8 cellular contexts compared by ENCODE assay signal in the genomic region with DNA sequence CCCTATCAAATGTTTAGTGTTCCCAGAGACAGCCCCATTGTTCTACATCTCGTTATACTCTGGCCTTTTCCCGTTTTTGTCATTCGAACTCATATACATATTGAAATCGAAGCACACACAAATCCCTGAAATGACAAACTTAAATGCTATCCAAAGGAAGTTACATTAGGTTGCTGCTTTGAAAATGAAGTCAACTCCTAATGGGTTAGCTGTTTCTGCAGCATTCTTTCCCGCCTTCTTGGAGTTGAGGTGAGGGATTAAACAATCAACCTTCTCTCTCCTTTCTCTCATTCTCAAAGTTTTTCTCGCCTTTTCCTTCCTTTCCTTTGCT. TPM values are rescaled to one million over a fixed set of nuclear protein-coding genes. Genes with fewer than 3 reads are reported as not detected.
A peak's percentile ranks its signal among the peaks of the same experiment; 100 is the strongest.
DNase-seq lines count a peak whose midpoint lies in the region; ATAC-seq and TF ChIP-seq lines count a peak whose summit lies in the region.

No MANE protein-coding gene starts in this region.

- H3K9me3 Mint-ChIP-seq in activated naive CD8-positive, alpha-beta T cell treated with anti-CD3 and anti-CD28 coated beads for 36 hours = no peaks in the 10 kb centered on the region

- H3K4me1 ChIP-seq in heart right ventricle (peaks cover 0 to 42% (median 22%) of the 10 kb centered on the region in 9 donors), transverse colon (peaks cover 6 to 30% (median 17%) of the 10 kb centered on the region in 4 donors), mucosa of descending colon (ENCODE audit: low read depth) (no peaks in the 10 kb centered on the region)

- H3K4me1 Mint-ChIP-seq in activated naive CD8-positive, alpha-beta T cell treated with anti-CD3 and anti-CD28 coated beads for 36 hours = peaks cover 9% of the 10 kb centered on the region

- H3K4me3 Mint-ChIP-seq in activated naive CD8-positive, alpha-beta T cell treated with anti-CD3 and anti-CD28 coated beads for 36 hours = peak overlapping the region; percentile 83

- TF ChIP-seq EP300 in transverse colon (IDR thresholded peaks at IDR 0.05; ENCODE audit: low read depth) = no peak

- 10 to 17% methylated on average over 6 of the region's 6 CpGs for WGBS in heart right ventricle, 2 donors
- 21 to 33% methylated on average over 3 to 6 of the region's 6 CpGs for WGBS in transverse colon (ENCODE audit: low coverage in 1 of 2), 2 donors

- H3K36me3 ChIP-seq in heart right ventricle = peaks cover 0 to 12% (median 0%) of the 10 kb centered on the region in 9 donors
- no peaks in the 10 kb centered on the region for H3K36me3 ChIP-seq in transverse colon
- no peaks in the 10 kb centered on the region for H3K36me3 ChIP-seq in mucosa of descending colon (ENCODE audit: low read depth)

- peak overlapping the region; percentile 38 to 94 (median 84) for H3K27ac ChIP-seq in heart right ventricle
- H3K27ac ChIP-seq in transverse colon = peak overlapping the region; percentile 86 to 93 (median 90)

- TF ChIP-seq POLR2A in transverse colon (IDR thresholded peaks at IDR 0.05) = no peak

- no peak for DNase-seq in heart right ventricle
- no peak for DNase-seq in left ventricle myocardium superior
- no peak for DNase-seq in activated naive CD8-positive, alpha-beta T cell treated with anti-CD3 and anti-CD28 coated beads for 36 hours
- DNase-seq in kidney glomerular epithelial cell (lab: John Stamatoyannopoulos, UW) = peak; percentile 51
- DNase-seq in transverse colon = no peak
- DNase-seq in mucosa of descending colon = no peak
- DNase-seq in NCI-H1436 treated with DMSO at 0.1 percent for 48 hours (lab: John Stamatoyannopoulos, UW) = no peak
- DNase-seq in NCI-H524 treated with DMSO at 0.1 percent for 48 hours (lab: John Stamatoyannopoulos, UW) = no peak

- H3K9me3 ChIP-seq in heart right ventricle (no peaks in the 10 kb centered on the region), transverse colon (no peaks in the 10 kb centered on the region), mucosa of descending colon (no peaks in the 10 kb centered on the region)

- no peaks in the 10 kb centered on the region for H3K27me3 Mint-ChIP-seq in activated naive CD8-positive, alpha-beta T cell treated with anti-CD3 and anti-CD28 coated beads for 36 hours

- intact Hi-C loops in heart right ventricle (cut with DNase I) = loop anchor here in 4 of 10 donors (5.0 kb wide), 1 partner anchor 34 kb away; a partner anchor contains a TSS
- intact Hi-C loops in left ventricle myocardium superior (cut with micrococcal nuclease) = no loop called here
- intact Hi-C loops in transverse colon (cut with DNase I; ENCODE audit: low total_unique reads) = no loop called here
- intact Hi-C loops in mucosa of descending colon (cut with DNase I, micrococcal nuclease) = no loop called here

- peak in 4 of 8 donors; percentile 2 to 19 (median 2) for ATAC-seq in heart right ventricle
- ATAC-seq in left ventricle myocardium superior = no peak
- ATAC-seq in mucosa of descending colon = no peak

- H3K36me3 Mint-ChIP-seq in activated naive CD8-positive, alpha-beta T cell treated with anti-CD3 and anti-CD28 coated beads for 36 hours = no peaks in the 10 kb centered on the region

- TF ChIP-seq CTCF in heart right ventricle (IDR thresholded peaks at IDR 0.05) = no peak
- TF ChIP-seq CTCF in transverse colon (IDR thresholded peaks at IDR 0.05) = no peak
- no peak for TF ChIP-seq CTCF in mucosa of descending colon (IDR thresholded peaks at IDR 0.05)

- H3K27ac Mint-ChIP-seq in activated naive CD8-positive, alpha-beta T cell treated with anti-CD3 and anti-CD28 coated beads for 36 hours = peak overlapping the region; percentile 40

- peak overlapping the region; percentile 49 to 88 (median 68) for H3K4me3 ChIP-seq in heart right ventricle
- peak overlapping the region; percentile 34 to 96 (median 74) for H3K4me3 ChIP-seq in transverse colon
- H3K4me3 ChIP-seq in mucosa of descending colon = no peak overlapping the region

- H3K27me3 ChIP-seq in heart right ventricle (no peaks in the 10 kb centered on the region), transverse colon (no peaks in the 10 kb centered on the region)

- in situ Hi-C loops in transverse colon (cut with MboI; ENCODE audit: low pct_ligation_motif_present in 1 of 4, low pct_unique_long_range_greater_than_20kb in 1 of 4, low sequenced_read_pairs in 3 of 4) = no loop called here

RNA-seq across cellular contexts. Expression of a gene that starts 0.6 kb away (rescaled TPM):
- total RNA-seq in heart right ventricle (10 to 100 TPM; 18.7 to 33.6 (median 23.7) TPM), left ventricle myocardium superior (24.7 TPM), transverse colon (10 to 100 TPM in 3 of 4 donors, 1 to 10 TPM in 1; 9.3 to 23.6 (median 15.3) TPM), mucosa of descending colon (10 to 100 TPM in 2 of 3 donors, 1 to 10 TPM in 1; 7.5 to 49.3 (median 11.2) TPM)
- polyA plus RNA-seq in heart right ventricle = 10 to 100 TPM; 15.4 to 24.7 TPM
- 10 to 100 TPM; 12.9 to 16.5 TPM for total RNA-seq in activated naive CD8-positive, alpha-beta T cell treated with anti-CD3 and anti-CD28 coated beads for 36 hours

RNA-seq across cellular contexts. Expression of a gene that starts 35.8 kb away (rescaled TPM):
- total RNA-seq in heart right ventricle = 100 to 1,000 TPM in 7 of 10 donors, 10 to 100 TPM in 3; 85.5 to 133 (median 104) TPM
- polyA plus RNA-seq in heart right ventricle = 10 to 100 TPM; 67.1 to 68.7 TPM
- total RNA-seq in left ventricle myocardium superior = 87.5 TPM
- total RNA-seq in activated naive CD8-positive, alpha-beta T cell treated with anti-CD3 and anti-CD28 coated beads for 36 hours = 100 to 1,000 TPM; 213 to 226 TPM
- 10 to 100 TPM; 43.2 to 87.5 (median 67.2) TPM for total RNA-seq in transverse colon
- total RNA-seq in mucosa of descending colon = 100 to 1,000 TPM; 104 to 126 (median 105) TPM
